Comparison of ENCODE assay signal across 28 cellular contexts in genomic region chr9:133997584-133997983, GRCh38.
"Had no signal": no experiment of that assay in that cellular context is flagged by ENCODE, and none has a peak within 500 bp of the region (broad histone marks: within the 10 kb centered on the region; RNA-seq: fewer than 3 reads in every experiment).

No MANE protein-coding gene starts in this region.

- H3K4me3 ChIP-seq: colonic mucosa, coronary artery, dorsolateral prefrontal cortex, esophagus muscularis mucosa, esophagus squamous epithelium, gastrocnemius medialis, gastroesophageal sphincter, heart left ventricle, heart right ventricle had no signal

- H3K4me1 ChIP-seq: foreskin keratinocyte had no signal

- H3K4me3 Mint-ChIP-seq: dendritic cell treated with granulocyte-macrophage colony-stimulating factor and Interleukin-4, amounts not matched to agents 40 ng/mL and 50 ng/mL, for 4 days; effector memory CD8-positive, alpha-beta T cell; endodermal cell had no signal

- H3K36me3 ChIP-seq: colonic mucosa, esophagus muscularis mucosa, esophagus squamous epithelium, gastrocnemius medialis, gastroesophageal sphincter, heart left ventricle, heart right ventricle had no signal

- ATAC-seq: effector memory CD8-positive, alpha-beta T cell; esophagus mucosa; foreskin keratinocyte; gastrocnemius medialis; gastroesophageal sphincter; heart left ventricle; heart right ventricle had no signal

- H3K27me3 ChIP-seq: colonic mucosa, heart left ventricle had no signal

- H3K9me3 Mint-ChIP-seq: dendritic cell treated with granulocyte-macrophage colony-stimulating factor and Interleukin-4, amounts not matched to agents 40 ng/mL and 50 ng/mL, for 4 days; effector memory CD8-positive, alpha-beta T cell; endodermal cell had no signal

- H3K9me3 ChIP-seq: colonic mucosa, esophagus muscularis mucosa, esophagus squamous epithelium, gastrocnemius medialis, gastroesophageal sphincter, heart left ventricle, heart right ventricle had no signal

- H3K27ac Mint-ChIP-seq: dendritic cell treated with granulocyte-macrophage colony-stimulating factor and Interleukin-4, amounts not matched to agents 40 ng/mL and 50 ng/mL, for 4 days; effector memory CD8-positive, alpha-beta T cell; endodermal cell had no signal

- H3K4me1 Mint-ChIP-seq: endodermal cell had no signal

- DNase-seq: colonic mucosa; cortex of kidney; dermis blood vessel endothelial cell; dorsolateral prefrontal cortex; effector CD4-positive, alpha-beta T cell; effector CD8-positive, alpha-beta T cell; effector memory CD4-positive, alpha-beta T cell; effector memory CD8-positive, alpha-beta T cell; endodermal cell; erythroblast; esophagus squamous epithelium; foreskin keratinocyte; foreskin melanocyte; gastrocnemius medialis; glutamatergic neuron; head of caudate nucleus; heart left ventricle; heart right ventricle had no signal

- FAIRE-seq: colon, endometrium, endothelial cell of umbilical vein, frontal cortex had no signal

- H3K27ac ChIP-seq: colonic mucosa, coronary artery, dorsolateral prefrontal cortex, epithelial cell of prostate, esophagus muscularis mucosa, esophagus squamous epithelium, foreskin keratinocyte, gastrocnemius medialis, gastroesophageal sphincter, heart left ventricle, heart right ventricle had no signal
